29 cellular contexts compared by ENCODE assay signal in the genomic region with DNA sequence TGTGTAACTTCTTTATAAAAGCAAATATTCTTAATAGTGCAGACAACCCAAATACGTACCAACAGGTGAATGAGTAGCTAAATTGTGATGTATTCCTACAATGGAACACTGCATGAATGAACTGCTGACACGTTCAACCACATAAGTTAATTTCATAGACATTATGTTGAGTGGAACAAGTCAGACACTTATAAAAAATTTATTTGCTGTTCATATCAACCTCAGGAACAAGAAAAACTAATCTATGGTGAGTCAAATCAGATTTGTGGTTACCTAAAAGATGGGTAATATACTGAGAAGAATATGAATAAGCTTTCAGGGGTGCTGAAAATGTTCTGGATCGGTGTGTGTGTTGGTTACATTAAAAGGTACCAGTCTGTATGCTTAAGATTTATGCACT.
"Had no signal": no experiment of that assay in that cellular context is flagged by ENCODE, and none has a peak within 500 bp of the region (broad histone marks: within the 10 kb centered on the region; RNA-seq: fewer than 3 reads in every experiment).

No MANE protein-coding gene starts in this region.

- H3K27ac Mint-ChIP-seq: activated CD4-positive, alpha-beta T cell treated with anti-CD3 and anti-CD28 coated beads, Interleukin-2, amount 10 ng/mL, durations not matched to agents 7 days and 5 days; activated CD8-positive, alpha-beta memory T cell treated with anti-CD3 and anti-CD28 coated beads, Interleukin-2, amount 10 ng/mL, durations not matched to agents 7 days and 5 days; T-helper 1 cell treated with Interleukin-12 subunit alpha and Interleukin-12 subunit beta and Interleukin-4 antibody, amounts not matched to agents 30 μg/mL and 1 μg/mL, for 36 hours; T-helper 2 cell treated with Interferon-gamma antibody and Interleukin-4, amounts not matched to agents 5 μg/mL and 100 μg/mL, for 36 hours had no signal

- DNase-seq: activated CD4-positive, alpha-beta T cell treated with anti-CD3 and anti-CD28 coated beads for 1 hour; activated CD4-positive, alpha-beta T cell treated with anti-CD3 and anti-CD28 coated beads, Interleukin-2, amount 10 ng/mL, durations not matched to agents 7 days and 5 days; activated CD4-positive, alpha-beta T cell treated with anti-CD3 and anti-CD28 coated beads, Interleukin-2, amount 50 U/mL, for 48 hours; activated CD8-positive, alpha-beta memory T cell treated with anti-CD3 and anti-CD28 coated beads for 24 hours; activated CD8-positive, alpha-beta memory T cell treated with anti-CD3 and anti-CD28 coated beads, Interleukin-2, amount 10 ng/mL, durations not matched to agents 7 days and 5 days; activated CD8-positive, alpha-beta memory T cell treated with anti-CD3 and anti-CD28 coated beads, Interleukin-2, amount 50 U/mL, for 48 hours; activated effector memory CD4-positive, alpha-beta T cell treated with Interleukin-2 at 50 U/mL for 16 hours; activated naive CD4-positive, alpha-beta T cell treated with anti-CD3 and anti-CD28 coated beads, Interleukin-2, amount 50 U/mL, for 16 hours; aorta; colonic mucosa; MM.1S; MV-4-11; NCI-H1092; NCI-H1436 treated with DMSO at 0.1 percent for 48 hours; NCI-H1694 treated with DMSO at 0.1 percent for 48 hours; NCI-H2029; NCI-H2171; NCI-H510A; NCI-H526; NCI-H748 treated with DMSO at 0.1 percent for 48 hours; NK-92 treated with Interleukin-12 subunit alpha and Interleukin-12 subunit beta, amount 100 ng/mL, for 24 hours; PC-3; Peyer's patch; RPMI8226; SHP77 treated with DMSO at 0.1 percent for 48 hours; SK-N-SH had no signal

- H3K4me1 Mint-ChIP-seq: activated CD4-positive, alpha-beta T cell treated with anti-CD3 and anti-CD28 coated beads, Interleukin-2, amount 10 ng/mL, durations not matched to agents 7 days and 5 days; activated CD8-positive, alpha-beta memory T cell treated with anti-CD3 and anti-CD28 coated beads, Interleukin-2, amount 10 ng/mL, durations not matched to agents 7 days and 5 days; central memory CD8-positive, alpha-beta T cell had no signal

- H3K9me3 Mint-ChIP-seq: activated CD4-positive, alpha-beta T cell treated with anti-CD3 and anti-CD28 coated beads, Interleukin-2, amount 10 ng/mL, durations not matched to agents 7 days and 5 days; central memory CD8-positive, alpha-beta T cell; T-helper 1 cell treated with Interleukin-12 subunit alpha and Interleukin-12 subunit beta and Interleukin-4 antibody, amounts not matched to agents 30 μg/mL and 1 μg/mL, for 36 hours; T-helper 2 cell treated with Interferon-gamma antibody and Interleukin-4, amounts not matched to agents 5 μg/mL and 100 μg/mL, for 36 hours had no signal

- ATAC-seq: activated CD8-positive, alpha-beta memory T cell treated with anti-CD3 and anti-CD28 coated beads, Interleukin-2, amount 10 ng/mL, durations not matched to agents 7 days and 5 days; PC-3 had no signal

- H3K4me3 Mint-ChIP-seq: activated CD4-positive, alpha-beta T cell treated with anti-CD3 and anti-CD28 coated beads, Interleukin-2, amount 10 ng/mL, durations not matched to agents 7 days and 5 days; activated CD8-positive, alpha-beta memory T cell treated with anti-CD3 and anti-CD28 coated beads, Interleukin-2, amount 10 ng/mL, durations not matched to agents 7 days and 5 days; central memory CD8-positive, alpha-beta T cell; T-helper 1 cell treated with Interleukin-12 subunit alpha and Interleukin-12 subunit beta and Interleukin-4 antibody, amounts not matched to agents 30 μg/mL and 1 μg/mL, for 36 hours; T-helper 2 cell treated with Interferon-gamma antibody and Interleukin-4, amounts not matched to agents 5 μg/mL and 100 μg/mL, for 36 hours had no signal

- H3K27me3 Mint-ChIP-seq: activated CD4-positive, alpha-beta T cell treated with anti-CD3 and anti-CD28 coated beads, Interleukin-2, amount 10 ng/mL, durations not matched to agents 7 days and 5 days; activated CD8-positive, alpha-beta memory T cell treated with anti-CD3 and anti-CD28 coated beads, Interleukin-2, amount 10 ng/mL, durations not matched to agents 7 days and 5 days; central memory CD8-positive, alpha-beta T cell had no signal
